10 cellular contexts compared by ENCODE assay signal in the genomic region with DNA sequence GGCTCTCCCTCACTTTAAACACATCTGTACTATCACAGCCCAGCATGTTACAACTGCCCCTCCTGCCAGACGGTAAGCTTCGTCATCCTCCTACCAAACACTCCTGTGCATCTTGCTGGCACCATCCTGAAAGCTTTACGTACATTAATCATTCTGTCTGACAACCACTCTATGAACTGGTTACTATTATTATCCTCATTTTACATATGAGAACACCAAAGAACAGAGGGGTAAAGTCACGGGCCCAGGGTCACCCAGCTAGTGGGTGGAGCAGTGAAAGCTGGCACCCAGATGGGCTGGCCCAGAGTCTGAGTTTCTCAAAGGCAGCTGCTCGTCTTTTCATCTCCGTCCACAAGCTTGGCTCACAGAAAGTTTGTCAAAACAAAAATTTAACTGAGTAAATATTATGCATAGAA. TPM values are rescaled to one million over a fixed set of nuclear protein-coding genes. Genes with fewer than 3 reads are reported as not detected.
DNase-seq lines count a peak whose midpoint lies in the region; ATAC-seq and TF ChIP-seq lines count a peak whose summit lies in the region.
"Had no signal": no experiment of that assay in that cellular context is flagged by ENCODE, and none has a peak within 500 bp of the region (broad histone marks: within the 10 kb centered on the region; RNA-seq: fewer than 3 reads in every experiment).

No MANE protein-coding gene starts in this region.

- no peak overlapping the region for H3K27ac Mint-ChIP-seq in activated CD4-positive, alpha-beta memory T cell treated with anti-CD3 and anti-CD28 coated beads for 36 hours

- peaks cover 38% of the 10 kb centered on the region for H3K4me1 Mint-ChIP-seq in activated CD4-positive, alpha-beta memory T cell treated with anti-CD3 and anti-CD28 coated beads for 36 hours (ENCODE audit: low read depth)

- H3K27me3 Mint-ChIP-seq in activated CD4-positive, alpha-beta memory T cell treated with anti-CD3 and anti-CD28 coated beads for 36 hours = no peaks in the 10 kb centered on the region
- H3K27me3 Mint-ChIP-seq: activated CD4-positive, alpha-beta memory T cell treated with anti-CD3 and anti-CD28 coated beads, Interleukin-2, amount 10 ng/mL, durations not matched to agents 7 days and 5 days had no signal

- POLR2A ChIA-PET in activated CD4-positive, alpha-beta memory T cell treated with anti-CD3 and anti-CD28 coated beads for 36 hours (lab: Charles Lee) = no interaction called here

- WGBS in esophagus, 2 donors = 34 to 46% methylated on average over 6 of the region's 6 CpGs

- H3K27me3 ChIP-seq in esophagus (ENCODE audit: control insufficient read depth in 1 of 2, insufficient read depth in 2 of 2, low read length in 2 of 2) (no peaks in the 10 kb centered on the region), gastrocnemius medialis (no peaks in the 10 kb centered on the region), vagina (no peaks in the 10 kb centered on the region)

- no peaks in the 10 kb centered on the region for H3K9me3 Mint-ChIP-seq in activated CD4-positive, alpha-beta memory T cell treated with anti-CD3 and anti-CD28 coated beads for 36 hours
- H3K9me3 Mint-ChIP-seq: activated CD4-positive, alpha-beta memory T cell treated with anti-CD3 and anti-CD28 coated beads, Interleukin-2, amount 10 ng/mL, durations not matched to agents 7 days and 5 days had no signal

- no peak overlapping the region for H3K4me3 Mint-ChIP-seq in activated CD4-positive, alpha-beta memory T cell treated with anti-CD3 and anti-CD28 coated beads for 36 hours
- H3K4me3 Mint-ChIP-seq: activated CD4-positive, alpha-beta memory T cell treated with anti-CD3 and anti-CD28 coated beads, Interleukin-2, amount 10 ng/mL, durations not matched to agents 7 days and 5 days had no signal

- peaks cover 8% of the 10 kb centered on the region for H3K36me3 Mint-ChIP-seq in activated CD4-positive, alpha-beta memory T cell treated with anti-CD3 and anti-CD28 coated beads for 36 hours

- peaks cover 5 to 27% of the 10 kb centered on the region in 2 donors for H3K4me1 ChIP-seq in esophagus (ENCODE audit: control insufficient read depth in 2 of 2, insufficient read depth in 2 of 2, low read length in 1 of 2)
- peaks cover 56 to 76% of the 10 kb centered on the region in 2 donors for H3K4me1 ChIP-seq in gastrocnemius medialis
- peaks cover 37% of the 10 kb centered on the region for H3K4me1 ChIP-seq in vagina

- peak in 1 of 2 donors; percentile 25 for ATAC-seq in gastrocnemius medialis

- CTCF ChIA-PET in activated CD4-positive, alpha-beta memory T cell treated with anti-CD3 and anti-CD28 coated beads for 36 hours (lab: Charles Lee) = interaction anchor here (0.6 kb wide), 2 partner anchors 9 to 120 kb away, joined by 3 to 4 read pairs; no protein-coding TSS in a partner anchor

- TF ChIP-seq POLR2A in gastrocnemius medialis (IDR thresholded peaks at IDR 0.05) (peak; percentile 37 to 40), vagina (IDR thresholded peaks at IDR 0.05) (no peak)

- H3K36me3 ChIP-seq in esophagus (ENCODE audit: control insufficient read depth in 2 of 2, insufficient read depth in 2 of 2, low read length in 1 of 2) = peaks cover 0 to 6% of the 10 kb centered on the region in 2 donors
- no peaks in the 10 kb centered on the region for H3K36me3 ChIP-seq in gastrocnemius medialis
- H3K36me3 ChIP-seq in vagina = no peaks in the 10 kb centered on the region

- intact Hi-C loops in gastrocnemius medialis (cut with DNase I; ENCODE audit: low total_unique reads) (loop anchor here (10.0 kb wide), 1 partner anchor 533 kb away; a partner anchor contains a TSS), vagina (cut with DNase I) (no loop called here)
- intact Hi-C loops in activated CD4-positive, alpha-beta memory T cell treated with anti-CD3 and anti-CD28 coated beads for 36 hours (cut with micrococcal nuclease) = no loop called here

- H3K4me3 ChIP-seq in esophagus (ENCODE audit: low read depth in 1 of 2, low read length in 2 of 2) = no peak overlapping the region
- H3K4me3 ChIP-seq in gastrocnemius medialis = no peak overlapping the region
- no peak overlapping the region for H3K4me3 ChIP-seq in vagina

- H3K27ac ChIP-seq in esophagus (ENCODE audit: low read depth in 2 of 2, low read length in 1 of 2) (peak overlapping the region; percentile 16 to 67), gastrocnemius medialis (peak overlapping the region; percentile 77 to 97 (median 92)), vagina (no peak overlapping the region)

- TF ChIP-seq CTCF in gastrocnemius medialis (IDR thresholded peaks at IDR 0.05 in 4 of 5, conservative IDR thresholded peaks at IDR 0.05 in 1 of 5) = no peak
- no peak for TF ChIP-seq CTCF in vagina (IDR thresholded peaks at IDR 0.05)

- peak; percentile 6 for DNase-seq in EH (ENCODE audit: low read depth)
- DNase-seq in SHP77 treated with DMSO at 0.1 percent for 48 hours (lab: John Stamatoyannopoulos, UW) = peak; percentile 71
- peak; percentile 50 to 53 for DNase-seq in gastrocnemius medialis
- no peak for DNase-seq in NCI-H748 (lab: John Stamatoyannopoulos, UW; ENCODE audit: unreplicated experiment)
- DNase-seq in vagina (ENCODE audit: extremely low spot score in 2 of 2) = no peak
- no peak for DNase-seq in activated CD4-positive, CD25-positive, alpha-beta regulatory T cell (lab: John Stamatoyannopoulos, UW)
- DNase-seq in activated CD4-positive, alpha-beta memory T cell treated with anti-CD3 and anti-CD28 coated beads for 36 hours = no peak
- DNase-seq: NCI-H226 had no signal

- H3K9me3 ChIP-seq in esophagus (ENCODE audit: control insufficient read depth in 2 of 2, insufficient read depth in 1 of 2, low read depth in 1 of 2, low read length in 1 of 2) = no peaks in the 10 kb centered on the region
- H3K9me3 ChIP-seq in gastrocnemius medialis = no peaks in the 10 kb centered on the region
- no peaks in the 10 kb centered on the region for H3K9me3 ChIP-seq in vagina

- in situ Hi-C loops in gastrocnemius medialis (cut with MboI; ENCODE audit: low sequenced_read_pairs in 4 of 4) = no loop called here

RNA-seq across cellular contexts. Expression of a gene that starts 9.6 kb away (rescaled TPM):
- polyA plus RNA-seq in esophagus = 10 to 100 TPM; 14.5 to 36.3 TPM
- 10 to 100 TPM in 2 of 4 donors, 1 to 10 TPM in 2; 9.1 to 19.5 (median 12.1) TPM for total RNA-seq in gastrocnemius medialis
- total RNA-seq in vagina = 35.8 TPM
- 10 to 100 TPM; 63.7 to 69.5 TPM for total RNA-seq in activated CD4-positive, alpha-beta memory T cell treated with anti-CD3 and anti-CD28 coated beads for 36 hours

RNA-seq across cellular contexts. Expression of a gene that starts 29.8 kb away (rescaled TPM):
- 10 to 100 TPM; 34.7 to 99.6 TPM for polyA plus RNA-seq in esophagus
- total RNA-seq in gastrocnemius medialis (100 to 1,000 TPM in 1 of 4 donors, 10 to 100 TPM in 3; 19.3 to 448 (median 33.4) TPM), vagina (90.6 TPM)
- 10 to 100 TPM; 15.5 to 15.9 TPM for total RNA-seq in activated CD4-positive, alpha-beta memory T cell treated with anti-CD3 and anti-CD28 coated beads for 36 hours

Comparison
In these comparisons a context has a peak if more than half of its experiments do, and no peak if none do; other contexts are left out.
1. DNase-seq: peak in EH (single experiment), SHP77 treated with DMSO at 0.1 percent for 48 hours (single experiment) and gastrocnemius medialis (2 of 2); none in NCI-H748 (single experiment), vagina (0 of 2), activated CD4-positive, CD25-positive, alpha-beta regulatory T cell (0 of 4) and activated CD4-positive, alpha-beta memory T cell treated with anti-CD3 and anti-CD28 coated beads for 36 hours (single experiment).
2. POLR2A ChIP-seq: peak in gastrocnemius medialis (2 of 2); none in vagina (0 of 2).